Comparison of ENCODE assay signal across 23 cellular contexts in the genomic region with DNA sequence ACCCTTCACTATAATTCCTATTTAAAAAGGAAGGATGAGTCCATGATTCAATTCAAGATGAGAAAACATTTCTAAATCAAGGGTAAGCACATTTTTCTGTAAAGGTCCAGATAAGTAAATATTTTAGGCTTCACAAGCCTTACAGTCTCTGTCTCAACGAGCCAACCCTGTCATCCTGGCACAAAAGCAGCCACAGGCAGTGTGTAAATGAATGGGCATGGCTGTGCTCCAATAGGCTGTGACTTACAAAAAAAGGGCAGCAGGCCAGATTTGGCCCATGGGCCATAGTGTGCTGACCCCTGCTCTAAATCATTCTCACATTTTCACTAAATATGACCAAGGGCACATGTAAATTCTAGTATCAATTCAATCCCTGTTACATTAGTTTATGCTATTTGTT.
"Had no signal": no experiment of that assay in that cellular context is flagged by ENCODE, and none has a peak within 500 bp of the region (broad histone marks: within the 10 kb centered on the region; RNA-seq: fewer than 3 reads in every experiment).

No MANE protein-coding gene starts in this region.

- DNase-seq: activated CD4-positive, alpha-beta T cell treated with anti-CD3 and anti-CD28 coated beads for 4 hours; activated CD8-positive, alpha-beta memory T cell treated with anti-CD3 and anti-CD28 coated beads, Interleukin-2, amount 50 U/mL, for 4 hours; activated CD8-positive, alpha-beta T cell treated with anti-CD3 and anti-CD28 coated beads for 36 hours; activated naive CD4-positive, alpha-beta T cell treated with anti-CD3 and anti-CD28 coated beads, Interleukin-2, amount 50 U/mL, for 16 hours; activated naive CD8-positive, alpha-beta T cell treated with anti-CD3 and anti-CD28 coated beads, Interleukin-2, amount 10 ng/mL, durations not matched to agents 7 days and 5 days; adrenal gland; MV-4-11; NCI-H1105 treated with DMSO at 0.1 percent for 48 hours; NCI-H1436 treated with DMSO at 0.1 percent for 48 hours; NCI-H187; NCI-H446; NCI-H524; NCI-H748 treated with DMSO at 0.1 percent for 48 hours; NK-92 treated with Interleukin-12 subunit alpha and Interleukin-12 subunit beta, amount 100 ng/mL, for 24 hours; OCI-M1; RPMI8226; SJCRH30; SK-N-SH; T-helper 1 cell; WERI-Rb-1 had no signal

- H3K9me3 ChIP-seq: adrenal gland, SJCRH30, SK-N-SH had no signal

- H3K9ac ChIP-seq: KMS-11, SK-N-SH had no signal

- H3K4me2 ChIP-seq: KMS-11, SK-N-SH had no signal

- ATAC-seq: activated CD8-positive, alpha-beta T cell treated with anti-CD3 and anti-CD28 coated beads for 36 hours; Panc1; Right ventricle myocardium inferior had no signal

- H3K4me3 ChIP-seq: adrenal gland, SJCRH30 had no signal

- H3K36me3 ChIP-seq: adrenal gland, SJCRH30, WERI-Rb-1 had no signal

- H3K27me3 ChIP-seq: adrenal gland, SJCRH30 had no signal

- H3K27ac ChIP-seq: adrenal gland, KMS-11, SJCRH30, WERI-Rb-1 had no signal

- H3K4me1 ChIP-seq: adrenal gland, SJCRH30 had no signal
